Comparison of ENCODE assay signal across 13 cellular contexts in the genomic region with DNA sequence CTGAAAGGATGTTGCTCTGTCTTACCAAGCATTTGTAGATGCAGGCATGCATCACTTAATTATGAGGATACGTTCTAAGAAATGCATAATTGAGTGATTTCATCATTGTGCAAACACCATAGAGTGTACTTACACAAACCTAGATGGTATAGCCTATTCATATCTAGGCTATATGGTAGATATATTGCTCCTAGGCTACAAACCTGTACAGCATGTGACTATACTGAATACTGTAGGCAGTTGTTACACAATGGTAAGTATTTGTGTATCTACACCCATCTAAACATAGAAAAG.
A peak's percentile ranks its signal among the peaks of the same experiment; 100 is the strongest.
DNase-seq lines count a peak whose midpoint lies in the region; ATAC-seq and TF ChIP-seq lines count a peak whose summit lies in the region.
"Had no signal": no experiment of that assay in that cellular context is flagged by ENCODE, and none has a peak within 500 bp of the region (broad histone marks: within the 10 kb centered on the region; RNA-seq: fewer than 3 reads in every experiment).

No MANE protein-coding gene starts in this region.

- no peaks in the 10 kb centered on the region for H3K9me2 ChIP-seq in HCT116 (ENCODE audit: insufficient read depth)

- H3K36me3 ChIP-seq in BLaER1 (peaks cover 35% of the 10 kb centered on the region), HCT116 (ENCODE audit: control insufficient read depth in 1 of 2, insufficient read depth in 2 of 2, low read length in 2 of 2) (no peaks in the 10 kb centered on the region; a peak in 1 of 4 replicates), breast epithelium (peaks cover 7% of the 10 kb centered on the region)

- ATAC-seq in HCT116 = no peak
- no peak for ATAC-seq in sciatic nerve
- no peak for ATAC-seq in GM19397 (IDR thresholded peaks at IDR 0.05; ENCODE audit: unreplicated experiment)

- H3K27ac ChIP-seq in BLaER1 (no peak overlapping the region), HCT116 (ENCODE audit: low read depth, low read length) (no peak overlapping the region), breast epithelium (no peak overlapping the region)
- H3K27ac ChIP-seq: esophagus muscularis mucosa, SK-N-MC, vagina had no signal

- no peaks in the 10 kb centered on the region for H3K27me3 Mint-ChIP-seq in activated T-helper 2 cell treated with anti-CD3 and anti-CD28 coated beads, Interferon-gamma antibody, Interleukin-2, Interleukin-4, amounts not matched to agents 10 μg/mL and 5 μg/mL and 100 μg/mL, durations not matched to agents 14 hours and 24 hours and 36 hours (ENCODE audit: low read depth)
- H3K27me3 Mint-ChIP-seq: activated naive CD4-positive, alpha-beta T cell treated with anti-CD3 and anti-CD28 coated beads, Interleukin-2, amount 50 U/mL, for 24 hours had no signal

- H3K4me3 ChIP-seq in BLaER1 (no peak overlapping the region), HCT116 (replicated peaks in 1 of 2; ENCODE audit: low read depth in 1 of 2, low read length in 2 of 2) (no peak overlapping the region), breast epithelium (no peak overlapping the region)
- H3K4me3 ChIP-seq: dorsolateral prefrontal cortex, esophagus muscularis mucosa, SK-N-MC, vagina had no signal

- H3K9me3 Mint-ChIP-seq in activated T-helper 2 cell treated with anti-CD3 and anti-CD28 coated beads, Interferon-gamma antibody, Interleukin-2, Interleukin-4, amounts not matched to agents 10 μg/mL and 5 μg/mL and 100 μg/mL, durations not matched to agents 14 hours and 24 hours and 36 hours = no peaks in the 10 kb centered on the region
- H3K9me3 Mint-ChIP-seq: activated naive CD4-positive, alpha-beta T cell treated with anti-CD3 and anti-CD28 coated beads, Interleukin-2, amount 50 U/mL, for 24 hours had no signal

- H3K9ac ChIP-seq in BLaER1 (no peak overlapping the region), HCT116 (ENCODE audit: low read length) (no peak overlapping the region)

- H3K27me3 ChIP-seq in BLaER1 (no peaks in the 10 kb centered on the region), HCT116 (ENCODE audit: insufficient read depth, low read length) (no peaks in the 10 kb centered on the region), breast epithelium (no peaks in the 10 kb centered on the region)
- H3K27me3 ChIP-seq: dorsolateral prefrontal cortex, esophagus muscularis mucosa, vagina had no signal

- peaks cover 19% of the 10 kb centered on the region for H3K4me1 ChIP-seq in BLaER1
- peaks cover 0 to 14% of the 10 kb centered on the region in 2 experiments; a peak in 2 of 4 replicates for H3K4me1 ChIP-seq in HCT116 (ENCODE audit: control insufficient read depth in 1 of 2, insufficient read depth in 2 of 2, low read length in 2 of 2)
- peaks cover 0 to 6% of the 10 kb centered on the region in 2 donors for H3K4me1 ChIP-seq in breast epithelium
- H3K4me1 ChIP-seq: vagina had no signal

- no peak for TF ChIP-seq RAD21 in HCT116 (IDR thresholded peaks at IDR 0.05; ENCODE audit: low read depth)

- no TSS peak for BruUV-seq in HCT116 (replicated peaks; lab: Mats Ljungman, UMichigan)

- POLR2A ChIA-PET in HCT116 (lab: Charles Lee) = no interaction called here

- no peak overlapping the region for H2AFZ ChIP-seq in HCT116 (ENCODE audit: low read depth, low read length, poor library complexity, severe bottlenecking)

- DNase-seq in HCT116 (ENCODE audit: low read depth, low spot score) (no peak), iris pigment epithelial cell (ENCODE audit: low read depth) (peak; percentile 39), SHP77 treated with DMSO at 0.1 percent for 48 hours (lab: John Stamatoyannopoulos, UW) (no peak), sciatic nerve (ENCODE audit: low spot score) (no peak), breast epithelium (ENCODE audit: low spot score in 2 of 2) (no peak)
- DNase-seq in activated T-helper 2 cell treated with anti-CD3 and anti-CD28 coated beads, Interferon-gamma antibody, Interleukin-2, Interleukin-4, amounts not matched to agents 10 μg/mL and 5 μg/mL and 100 μg/mL, durations not matched to agents 14 hours and 24 hours and 36 hours (ENCODE audit: low spot score) = no peak
- DNase-seq: dorsolateral prefrontal cortex had no signal

- TF ChIP-seq CTCF in HCT116 (IDR thresholded peaks at IDR 0.05 in 2 of 3, conservative IDR thresholded peaks at IDR 0.05 in 1 of 3; ENCODE audit: borderline replicate concordance in 1 of 3, insufficient read depth in 1 of 3, low read depth in 2 of 3, low read length in 2 of 3) (no peak), breast epithelium (IDR thresholded peaks at IDR 0.05) (no peak)

- H3K4me2 ChIP-seq in BLaER1 (peak overlapping the region; percentile 61), HCT116 (ENCODE audit: low read length) (peak overlapping the region; percentile 52)

- no peaks in the 10 kb centered on the region for H3K36me3 Mint-ChIP-seq in activated T-helper 2 cell treated with anti-CD3 and anti-CD28 coated beads, Interferon-gamma antibody, Interleukin-2, Interleukin-4, amounts not matched to agents 10 μg/mL and 5 μg/mL and 100 μg/mL, durations not matched to agents 14 hours and 24 hours and 36 hours (ENCODE audit: low read depth)

- no peaks in the 10 kb centered on the region for H3K79me2 ChIP-seq in HCT116 (ENCODE audit: insufficient read depth, low read length)

- TF ChIP-seq POLR2A in HCT116 (IDR thresholded peaks at IDR 0.05; ENCODE audit: borderline replicate concordance, extremely low read depth, insufficient read depth, insufficient read length) (no peak), breast epithelium (IDR thresholded peaks at IDR 0.05) (no peak)

- intact Hi-C loops in HCT116 (cut with micrococcal nuclease) (no loop called here), sciatic nerve (cut with DNase I) (no loop called here), breast epithelium (cut with DNase I; ENCODE audit: low total_unique reads) (no loop called here)
- intact Hi-C loops in activated T-helper 2 cell treated with anti-CD3 and anti-CD28 coated beads, Interferon-gamma antibody, Interleukin-2, Interleukin-4, amounts not matched to agents 10 μg/mL and 5 μg/mL and 100 μg/mL, durations not matched to agents 14 hours and 24 hours and 36 hours (cut with micrococcal nuclease) = no loop called here

- RAD21 ChIA-PET in HCT116 (lab: Charles Lee; ENCODE audit: low non-redundant PET in 1 of 2, low total read pairs in 2 of 2, uncharacterized antibody in 2 of 2, unreplicated experiment in 2 of 2) = no interaction called here

- no peak overlapping the region for H3K4me3 Mint-ChIP-seq in activated T-helper 2 cell treated with anti-CD3 and anti-CD28 coated beads, Interferon-gamma antibody, Interleukin-2, Interleukin-4, amounts not matched to agents 10 μg/mL and 5 μg/mL and 100 μg/mL, durations not matched to agents 14 hours and 24 hours and 36 hours (ENCODE audit: low read depth)
- H3K4me3 Mint-ChIP-seq: activated naive CD4-positive, alpha-beta T cell treated with anti-CD3 and anti-CD28 coated beads, Interleukin-2, amount 50 U/mL, for 24 hours had no signal

- H3K9me3 ChIP-seq in BLaER1 (no peaks in the 10 kb centered on the region), HCT116 (ENCODE audit: control insufficient read depth in 1 of 2, insufficient read depth in 1 of 2, low read depth in 1 of 2, low read length in 2 of 2) (no peaks in the 10 kb centered on the region), breast epithelium (no peaks in the 10 kb centered on the region)
- H3K9me3 ChIP-seq: esophagus muscularis mucosa, vagina had no signal

- H3K27ac Mint-ChIP-seq in activated T-helper 2 cell treated with anti-CD3 and anti-CD28 coated beads, Interferon-gamma antibody, Interleukin-2, Interleukin-4, amounts not matched to agents 10 μg/mL and 5 μg/mL and 100 μg/mL, durations not matched to agents 14 hours and 24 hours and 36 hours = peak overlapping the region; percentile 5
- H3K27ac Mint-ChIP-seq: activated naive CD4-positive, alpha-beta T cell treated with anti-CD3 and anti-CD28 coated beads, Interleukin-2, amount 50 U/mL, for 24 hours had no signal

- H3K4me1 Mint-ChIP-seq in activated T-helper 2 cell treated with anti-CD3 and anti-CD28 coated beads, Interferon-gamma antibody, Interleukin-2, Interleukin-4, amounts not matched to agents 10 μg/mL and 5 μg/mL and 100 μg/mL, durations not matched to agents 14 hours and 24 hours and 36 hours (ENCODE audit: low read depth) = peaks cover 21% of the 10 kb centered on the region

- H4K20me1 ChIP-seq in BLaER1 (no peaks in the 10 kb centered on the region), HCT116 (ENCODE audit: insufficient read depth) (no peaks in the 10 kb centered on the region)

- CTCF ChIA-PET in HCT116 (lab: Charles Lee) = interaction anchor here (0.7 kb wide), 1 partner anchor 101 kb away, joined by 3 read pairs; no protein-coding TSS in a partner anchor

TF ChIP-seq in HCT116, 20 proteins besides CTCF, POLR2A, EP300 and RAD21:
- TF ChIP-seq SP1 (IDR thresholded peaks at IDR 0.05; ENCODE audit: low read depth) = no peak
- TF ChIP-seq ZFX (IDR thresholded peaks at IDR 0.05) = no peak
- TF ChIP-seq EZH2phosphoT487 (IDR thresholded peaks at IDR 0.05; ENCODE audit: borderline replicate concordance) = no peak
- no peak for TF ChIP-seq EGR1 (IDR thresholded peaks at IDR 0.05; ENCODE audit: low read depth)
- TF ChIP-seq, protein P1, sequence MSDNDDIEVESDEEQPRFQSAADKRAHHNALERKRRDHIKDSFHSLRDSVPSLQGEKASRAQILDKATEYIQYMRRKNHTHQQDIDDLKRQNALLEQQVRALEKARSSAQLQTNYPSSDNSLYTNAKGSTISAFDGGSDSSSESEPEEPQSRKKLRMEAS (IDR thresholded peaks at IDR 0.05) = no peak
- TF ChIP-seq POLR2AphosphoS5 (IDR thresholded peaks at IDR 0.05; ENCODE audit: low read depth, low read length) = no peak
- TF ChIP-seq, protein P2, sequence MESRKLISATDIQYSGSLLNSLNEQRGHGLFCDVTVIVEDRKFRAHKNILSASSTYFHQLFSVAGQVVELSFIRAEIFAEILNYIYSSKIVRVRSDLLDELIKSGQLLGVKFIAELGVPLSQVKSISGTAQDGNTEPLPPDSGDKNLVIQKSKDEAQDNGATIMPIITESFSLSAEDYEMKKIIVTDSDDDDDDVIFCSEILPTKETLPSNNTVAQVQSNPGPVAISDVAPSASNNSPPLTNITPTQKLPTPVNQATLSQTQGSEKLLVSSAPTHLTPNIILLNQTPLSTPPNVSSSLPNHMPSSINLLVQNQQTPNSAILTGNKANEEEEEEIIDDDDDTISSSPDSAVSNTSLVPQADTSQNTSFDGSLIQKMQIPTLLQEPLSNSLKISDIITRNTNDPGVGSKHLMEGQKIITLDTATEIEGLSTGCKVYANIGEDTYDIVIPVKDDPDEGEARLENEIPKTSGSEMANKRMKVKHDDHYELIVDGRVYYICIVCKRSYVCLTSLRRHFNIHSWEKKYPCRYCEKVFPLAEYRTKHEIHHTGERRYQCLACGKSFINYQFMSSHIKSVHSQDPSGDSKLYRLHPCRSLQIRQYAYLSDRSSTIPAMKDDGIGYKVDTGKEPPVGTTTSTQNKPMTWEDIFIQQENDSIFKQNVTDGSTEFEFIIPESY (IDR thresholded peaks at IDR 0.05; ENCODE audit: extremely low read depth, insufficient replicate concordance, low read length) = no peak
- no peak for TF ChIP-seq CBX3 (IDR thresholded peaks at IDR 0.05; ENCODE audit: low read depth)
- no peak for TF ChIP-seq YY1 (IDR thresholded peaks at IDR 0.05; ENCODE audit: extremely low read depth, insufficient replicate concordance, low read depth, low read length)
